ENCODE assay signal across 9 cellular contexts in the genomic region with DNA sequence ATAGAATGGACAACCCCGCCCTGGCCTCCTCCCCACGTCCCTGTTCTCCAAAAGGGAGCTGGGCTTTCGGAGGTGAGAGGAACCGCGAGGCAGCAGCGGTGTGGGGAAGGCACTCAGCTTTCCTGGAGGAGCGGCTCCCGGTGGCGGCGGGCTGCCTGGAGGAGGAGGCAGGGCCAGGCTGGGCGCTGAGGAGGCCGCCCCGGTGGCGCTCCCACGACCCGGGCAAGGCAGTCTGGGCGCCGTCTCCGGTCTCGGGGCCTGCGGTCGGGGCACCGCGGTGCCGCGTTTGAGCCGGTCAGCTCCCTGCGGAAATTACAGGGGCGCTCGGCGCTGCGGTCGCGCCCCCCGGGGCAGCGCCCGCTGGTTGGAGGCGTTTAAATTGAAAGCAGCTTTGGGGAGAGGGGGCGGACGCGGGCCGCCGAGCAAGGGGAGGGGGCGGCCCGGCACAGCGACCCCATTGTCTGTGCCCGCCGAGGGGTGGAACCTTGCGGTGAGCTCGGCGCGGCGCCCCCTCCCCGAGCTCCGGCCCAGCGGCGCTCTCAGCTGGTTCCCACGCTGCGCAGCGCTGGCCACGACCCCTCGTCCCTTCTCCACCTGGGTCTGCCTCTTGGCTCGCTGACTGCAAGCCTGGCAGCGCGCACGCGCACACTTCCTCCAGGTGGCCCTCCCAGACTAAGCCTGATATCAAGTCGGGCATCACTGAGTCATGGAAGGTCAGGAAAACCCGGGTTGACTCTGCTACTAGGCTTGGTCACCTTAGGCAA. TPM values are rescaled to one million over a fixed set of nuclear protein-coding genes. Genes with fewer than 3 reads are reported as not detected.
A peak's percentile ranks its signal among the peaks of the same experiment; 100 is the strongest.
DNase-seq lines count a peak whose midpoint lies in the region; ATAC-seq and TF ChIP-seq lines count a peak whose summit lies in the region.
"Had no signal": no experiment of that assay in that cellular context is flagged by ENCODE, and none has a peak within 500 bp of the region (broad histone marks: within the 10 kb centered on the region; RNA-seq: fewer than 3 reads in every experiment).

No MANE protein-coding gene starts in this region.

- H3K36me3 Mint-ChIP-seq in activated T-helper 17 cell treated with anti-CD3 and anti-CD28 coated beads, Interleukin-2, amount 50 U/mL, for 72 hours (ENCODE audit: low read depth) = no peaks in the 10 kb centered on the region

- peaks cover 62% of the 10 kb centered on the region for H3K27me3 Mint-ChIP-seq in activated T-helper 17 cell treated with anti-CD3 and anti-CD28 coated beads, Interleukin-2, amount 50 U/mL, for 72 hours

- intact Hi-C loops in vagina (cut with DNase I) = no loop called here

- H3K4me1 ChIP-seq in HUES64 (ENCODE audit: insufficient read depth, low read length) = peaks cover 20% of the 10 kb centered on the region
- peaks cover 10% of the 10 kb centered on the region for H3K4me1 ChIP-seq in vagina

- H3K4me3 ChIP-seq in HUES64 (ENCODE audit: low read length) (peak overlapping the region; percentile 51), vagina (peak overlapping the region in 1 of 2 donors; percentile 14)

- peak overlapping the region; percentile 34 for H3K4me3 Mint-ChIP-seq in activated T-helper 17 cell treated with anti-CD3 and anti-CD28 coated beads, Interleukin-2, amount 50 U/mL, for 72 hours

- H3K27ac ChIP-seq in HUES64 (ENCODE audit: low read depth, low read length) (no peak overlapping the region), vagina (no peak overlapping the region)

- DNase-seq in iPS-NIHi7 (ENCODE audit: extremely low spot score) (peak; percentile 84), KBM-7 (no peak), omental fat pad (ENCODE audit: low spot score) (no peak), NCI-H446 (lab: John Stamatoyannopoulos, UW) (no peak), vagina (ENCODE audit: extremely low spot score in 2 of 2) (no peak)
- peak in 2 of 3 experiments; percentile 7 to 44 for DNase-seq in stimulated activated CD4-positive, alpha-beta T cell treated with anti-CD3 and anti-CD28 coated beads, TNF-alpha, amount 100 ng/mL, for 24 hours (ENCODE audit: low read depth in 3 of 3)
- DNase-seq: SHP77 had no signal

- H3K27me3 ChIP-seq in HUES64 (ENCODE audit: insufficient read depth, low read length) (peaks cover 78% of the 10 kb centered on the region), vagina (peaks cover 6% of the 10 kb centered on the region)

- no peaks in the 10 kb centered on the region for H3K9me3 ChIP-seq in HUES64 (ENCODE audit: insufficient read depth, low read depth, low read length)
- H3K9me3 ChIP-seq in vagina = no peaks in the 10 kb centered on the region

- no peak overlapping the region for H3K27ac Mint-ChIP-seq in activated T-helper 17 cell treated with anti-CD3 and anti-CD28 coated beads, Interleukin-2, amount 50 U/mL, for 72 hours

- no peak for TF ChIP-seq CTCF in omental fat pad (IDR thresholded peaks at IDR 0.05)
- TF ChIP-seq CTCF in vagina (IDR thresholded peaks at IDR 0.05) = no peak

- H3K4me1 Mint-ChIP-seq in activated T-helper 17 cell treated with anti-CD3 and anti-CD28 coated beads, Interleukin-2, amount 50 U/mL, for 72 hours = no peaks in the 10 kb centered on the region

- no peaks in the 10 kb centered on the region for H3K9me3 Mint-ChIP-seq in activated T-helper 17 cell treated with anti-CD3 and anti-CD28 coated beads, Interleukin-2, amount 50 U/mL, for 72 hours

- H3K36me3 ChIP-seq in HUES64 (ENCODE audit: insufficient read depth, low read length) (no peaks in the 10 kb centered on the region), vagina (no peaks in the 10 kb centered on the region)

- in situ Hi-C loops in KBM-7 (cut with MboI; ENCODE audit: low pct_unique_long_range_greater_than_20kb, low sequenced_read_pairs) = no loop called here

- no peak for TF ChIP-seq POLR2A in vagina (IDR thresholded peaks at IDR 0.05)

- peak overlapping the region; percentile 0; the same call in 1 of the 2 replicates for H3K9ac ChIP-seq in HUES64 (ENCODE audit: low read depth, low read length)

- peak; percentile 77 for ATAC-seq in activated T-helper 17 cell treated with anti-CD3 and anti-CD28 coated beads, Interleukin-2, amount 50 U/mL, for 72 hours (replicated peaks)
- ATAC-seq in omental fat pad (ENCODE audit: low FRiP score) = no peak

- 2% methylated on average over 69 of the region's 69 CpGs for WGBS in HUES64

RNA-seq across cellular contexts. Expression of a gene that starts 58.7 kb away (rescaled TPM):
- 0.50 TPM for polyA plus RNA-seq in HUES64 (2013, experiment 1 of 2)
- polyA plus RNA-seq in HUES64 (2013, experiment 2 of 2) = 0.51 TPM
- under 1 TPM; 0.39 to 0.61 TPM for total RNA-seq in activated T-helper 17 cell treated with anti-CD3 and anti-CD28 coated beads, Interleukin-2, amount 50 U/mL, for 72 hours
- total RNA-seq in omental fat pad (under 1 TPM in 1 of 4 donors, not detected in 3; 0.37 TPM), vagina (1.2 TPM)

Comparison
In these comparisons a context has a peak if more than half of its experiments do, and no peak if none do; other contexts are left out.
1. DNase-seq: peak in iPS-NIHi7 (single experiment) and stimulated activated CD4-positive, alpha-beta T cell treated with anti-CD3 and anti-CD28 coated beads, TNF-alpha, amount 100 ng/mL, for 24 hours (2 of 3); none in KBM-7 (single experiment), omental fat pad (single experiment), NCI-H446 (0 of 2) and vagina (0 of 2).